ENCODE assay signal across 29 cellular contexts in genomic region chr10:72050873-72051272, GRCh38.
"Had no signal": no experiment of that assay in that cellular context is flagged by ENCODE, and none has a peak within 500 bp of the region (broad histone marks: within the 10 kb centered on the region; RNA-seq: fewer than 3 reads in every experiment).

No MANE protein-coding gene starts in this region.

- H3K27me3 Mint-ChIP-seq: naive thymus-derived CD4-positive, alpha-beta T cell; stimulated activated naive B cell treated with anti-CD40 and anti-IgM and Interleukin-4, amounts not matched to agents 10 μg/mL and 1 μg/mL and 100 μg/mL, for 72 hours; stimulated activated naive CD8-positive, alpha-beta T cell treated with anti-CD3 and anti-CD28 coated beads, Interleukin-15, Interleukin-2, amounts not matched to agents 100 ng/mL and 50 ng/mL, for 24 hours had no signal

- ATAC-seq: esophagus mucosa; gastrocnemius medialis; left colon; naive thymus-derived CD4-positive, alpha-beta T cell; psoas muscle had no signal

- H3K27ac ChIP-seq: epithelial cell of prostate, gastrocnemius medialis, psoas muscle, right lobe of liver, thoracic aorta, tibial nerve, upper lobe of left lung had no signal

- FAIRE-seq: colon, islet of Langerhans, small intestine, urothelium cell line had no signal

- H3K4me1 ChIP-seq: psoas muscle, tibial nerve had no signal

- H3K4me3 ChIP-seq: gastrocnemius medialis, ovary, psoas muscle, right lobe of liver, thoracic aorta, tibial nerve, upper lobe of left lung had no signal

- H3K36me3 Mint-ChIP-seq: stimulated activated naive B cell treated with anti-CD40 and anti-IgM and Interleukin-4, amounts not matched to agents 10 μg/mL and 1 μg/mL and 100 μg/mL, for 72 hours had no signal

- H3K4me3 Mint-ChIP-seq: dendritic cell treated with granulocyte-macrophage colony-stimulating factor and Interleukin-4, amounts not matched to agents 40 ng/mL and 50 ng/mL, for 4 days; endodermal cell; naive thymus-derived CD4-positive, alpha-beta T cell; nephron; stimulated activated naive B cell treated with anti-CD40 and anti-IgM and Interleukin-4, amounts not matched to agents 10 μg/mL and 1 μg/mL and 100 μg/mL, for 72 hours had no signal

- H3K36me3 ChIP-seq: gastrocnemius medialis, ovary, right lobe of liver, thoracic aorta, tibial nerve, upper lobe of left lung had no signal

- DNase-seq: effector CD8-positive, alpha-beta T cell; foreskin fibroblast; gastrocnemius medialis; head of caudate nucleus; hippocampal formation; left colon; mammary epithelial cell; midbrain; naive thymus-derived CD4-positive, alpha-beta T cell; nucleus accumbens; ovary; right lobe of liver; small intestine; stimulated activated CD4-positive, alpha-beta T cell treated with anti-CD3 and anti-CD28 coated beads, Interleukin-15, amount 100 ng/mL, for 24 hours; stimulated activated CD4-positive, alpha-beta T cell treated with anti-CD3 and anti-CD28 coated beads, Interleukin-2, amount 100 ng/mL, for 48 hours; stimulated activated naive B cell treated with anti-CD40 and anti-IgM and Interleukin-4, amounts not matched to agents 10 μg/mL and 1 μg/mL and 100 μg/mL, for 72 hours; upper lobe of left lung had no signal

- H3K27me3 ChIP-seq: gastrocnemius medialis, ovary, right lobe of liver, tibial nerve, upper lobe of left lung had no signal

- H3K9me3 ChIP-seq: gastrocnemius medialis, ovary, psoas muscle, right lobe of liver, thoracic aorta, upper lobe of left lung had no signal

- H3K27ac Mint-ChIP-seq: dendritic cell treated with granulocyte-macrophage colony-stimulating factor and Interleukin-4, amounts not matched to agents 40 ng/mL and 50 ng/mL, for 4 days; endodermal cell; naive thymus-derived CD4-positive, alpha-beta T cell; stimulated activated naive CD8-positive, alpha-beta T cell treated with anti-CD3 and anti-CD28 coated beads, Interleukin-15, Interleukin-2, amounts not matched to agents 100 ng/mL and 50 ng/mL, for 24 hours had no signal

- H3K9me3 Mint-ChIP-seq: stimulated activated naive CD8-positive, alpha-beta T cell treated with anti-CD3 and anti-CD28 coated beads, Interleukin-15, Interleukin-2, amounts not matched to agents 100 ng/mL and 50 ng/mL, for 24 hours had no signal
